10 cellular contexts compared by ENCODE assay signal in the genomic region with DNA sequence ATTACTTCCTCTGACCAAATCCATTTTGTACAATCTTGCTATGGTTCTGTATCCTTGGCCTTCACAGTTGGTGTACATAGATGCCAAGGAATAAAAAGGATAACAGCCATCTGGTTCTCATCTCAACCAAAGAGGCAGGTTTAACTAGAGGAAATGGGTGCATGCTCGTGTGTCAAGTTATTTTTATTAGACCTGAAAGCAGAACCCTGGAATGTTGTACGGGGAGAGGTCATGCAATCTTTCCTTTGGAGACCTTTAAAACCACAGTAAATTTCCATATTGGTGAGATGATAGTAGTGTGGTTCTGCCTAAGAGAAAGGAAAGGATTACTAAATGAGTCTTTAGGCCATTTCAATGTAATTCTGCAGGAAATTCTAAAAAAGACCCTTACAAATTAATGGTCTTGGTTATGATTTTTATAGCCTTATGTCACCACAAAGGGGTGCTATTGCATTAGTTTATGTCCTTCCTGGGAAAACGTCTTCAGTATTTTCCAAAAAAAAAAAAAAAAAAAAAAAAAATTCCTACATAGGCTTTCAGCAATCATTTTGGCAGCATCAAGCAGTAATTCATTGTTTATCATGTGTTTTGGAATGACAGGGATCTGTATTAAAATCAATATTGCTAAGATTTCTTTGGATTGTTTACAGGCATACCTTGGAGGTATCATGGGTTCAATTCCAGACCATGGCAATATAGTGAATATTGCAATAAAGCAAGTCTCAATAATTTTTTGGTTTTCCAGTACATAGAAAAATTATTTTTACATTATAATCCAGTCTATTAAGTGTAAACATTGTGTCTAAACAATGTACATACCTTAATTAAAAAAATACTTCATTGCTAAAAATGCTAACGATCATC.
A peak's percentile ranks its signal among the peaks of the same experiment; 100 is the strongest.
DNase-seq lines count a peak whose midpoint lies in the region; ATAC-seq, FAIRE-seq and TF ChIP-seq lines count a peak whose summit lies in the region.
"Had no signal": no experiment of that assay in that cellular context is flagged by ENCODE, and none has a peak within 500 bp of the region (broad histone marks: within the 10 kb centered on the region; RNA-seq: fewer than 3 reads in every experiment).

No MANE protein-coding gene starts in this region.

- no peak overlapping the region for H3K27ac Mint-ChIP-seq in activated CD4-positive, alpha-beta T cell treated with anti-CD3 and anti-CD28 coated beads, Interleukin-2, amount 10 ng/mL, durations not matched to agents 24 days and 14 days
- H3K27ac Mint-ChIP-seq: naive B cell had no signal

- no peak for TF ChIP-seq EP300 in GM12878 (IDR thresholded peaks at IDR 0.05; ENCODE audit: borderline replicate concordance in 1 of 2, control insufficient read depth in 1 of 2, low read depth in 2 of 2, low read length in 2 of 2)

- H3K79me2 ChIP-seq in Karpas-422 (ENCODE audit: low read length) (no peaks in the 10 kb centered on the region), GM12878 (ENCODE audit: control insufficient read depth, insufficient read depth, low read length) (no peaks in the 10 kb centered on the region)

- no peak for ATAC-seq in GM12878
- no peak for ATAC-seq in lower lobe of right lung
- no peak for ATAC-seq in GM21786 (IDR thresholded peaks at IDR 0.05; ENCODE audit: unreplicated experiment)
- no peak for ATAC-seq in GM19395 (IDR thresholded peaks at IDR 0.05; ENCODE audit: unreplicated experiment)

- intact Hi-C loops in GM12878 (cut with micrococcal nuclease; ENCODE audit: unreplicated experiment) (no loop called here), lower lobe of right lung (cut with DNase I) (no loop called here)
- intact Hi-C loops in activated CD4-positive, alpha-beta T cell treated with anti-CD3 and anti-CD28 coated beads, Interleukin-2, amount 10 ng/mL, durations not matched to agents 24 days and 14 days (cut with micrococcal nuclease): no loop called here

- no peaks in the 10 kb centered on the region for H3K27me3 ChIP-seq in Karpas-422 (ENCODE audit: low read length)
- no peaks in the 10 kb centered on the region for H3K27me3 ChIP-seq in GM12878 (replicated peaks in 1 of 2; ENCODE audit: control insufficient read depth in 2 of 2, insufficient read depth in 2 of 2, low read length in 1 of 2)
- no peaks in the 10 kb centered on the region for H3K27me3 ChIP-seq in lower lobe of right lung (ENCODE audit: low read depth)

- in situ Hi-C loops in GM12878 (cut with MboI): no loop called here

- no peak for FAIRE-seq in GM12878 (lab: Jason Lieb, UNC)

- H2AFZ ChIP-seq in Karpas-422 (ENCODE audit: low read length) (no peak overlapping the region), GM12878 (ENCODE audit: control insufficient read depth, low read depth, low read length) (no peak overlapping the region)

- no peak overlapping the region for H3K27ac ChIP-seq in Karpas-422 (ENCODE audit: low read length)
- no peak overlapping the region for H3K27ac ChIP-seq in GM12878 (ENCODE audit: control insufficient read depth, insufficient read depth)
- no peak overlapping the region for H3K27ac ChIP-seq in lower lobe of right lung

- TF ChIP-seq CTCF in GM12878 (IDR thresholded peaks at IDR 0.05 in 2 of 3, conservative IDR thresholded peaks at IDR 0.05 in 1 of 3; ENCODE audit: control insufficient read depth in 2 of 3, extremely low read depth in 1 of 3, insufficient read depth in 1 of 3, low read depth in 3 of 3, low read length in 3 of 3): peak in 2 of 3 experiments; percentile 3 to 8; a peak in 1 of 6 replicates
- TF ChIP-seq CTCF in lower lobe of right lung (IDR thresholded peaks at IDR 0.05): peak; percentile 40

- no peak overlapping the region for H3K4me3 Mint-ChIP-seq in activated CD4-positive, alpha-beta T cell treated with anti-CD3 and anti-CD28 coated beads, Interleukin-2, amount 10 ng/mL, durations not matched to agents 24 days and 14 days
- H3K4me3 Mint-ChIP-seq: naive B cell had no signal

- no peaks in the 10 kb centered on the region for H3K36me3 Mint-ChIP-seq in activated CD4-positive, alpha-beta T cell treated with anti-CD3 and anti-CD28 coated beads, Interleukin-2, amount 10 ng/mL, durations not matched to agents 24 days and 14 days (ENCODE audit: low read depth)
- H3K36me3 Mint-ChIP-seq: naive B cell had no signal

- H3K4me1 Mint-ChIP-seq in activated CD4-positive, alpha-beta T cell treated with anti-CD3 and anti-CD28 coated beads, Interleukin-2, amount 10 ng/mL, durations not matched to agents 24 days and 14 days: no peaks in the 10 kb centered on the region
- H3K4me1 Mint-ChIP-seq: naive B cell had no signal

- peaks cover 5% of the 10 kb centered on the region for H3K27me3 Mint-ChIP-seq in activated CD4-positive, alpha-beta T cell treated with anti-CD3 and anti-CD28 coated beads, Interleukin-2, amount 10 ng/mL, durations not matched to agents 24 days and 14 days

- no peaks in the 10 kb centered on the region for H3K9me2 ChIP-seq in Karpas-422 (replicated peaks; ENCODE audit: insufficient read depth, low read length)

- no TSS peak for BruUV-seq in GM12878 (replicated peaks; lab: Mats Ljungman, UMichigan)

- CTCF ChIA-PET in GM12878 (lab: Yijun Ruan, JAX): interaction anchor here (0.8 to 2.3 kb wide), 7 partner anchors 9 to 1568 kb away, joined by 3 to 13 read pairs (median 4); no protein-coding TSS in a partner anchor

- no peak for TF ChIP-seq POLR2A in GM12878 (IDR thresholded peaks at IDR 0.05; ENCODE audit: low read depth, low read length)

- no peaks in the 10 kb centered on the region for H3K4me1 ChIP-seq in Karpas-422 (ENCODE audit: low read length)
- H3K4me1 ChIP-seq in GM12878 (ENCODE audit: control insufficient read depth, insufficient read depth, low read length): no peaks in the 10 kb centered on the region
- H3K4me1 ChIP-seq in lower lobe of right lung: no peaks in the 10 kb centered on the region

- H3K9me3 ChIP-seq in Karpas-422 (ENCODE audit: low read length) (no peaks in the 10 kb centered on the region), GM12878 (replicated peaks; ENCODE audit: control insufficient read depth, insufficient read depth, low read length) (no peaks in the 10 kb centered on the region), lower lobe of right lung (no peaks in the 10 kb centered on the region)

- RAD21 ChIA-PET in GM12878 (lab: Charles Lee; ENCODE audit: unreplicated experiment): interaction anchor here (1.9 kb wide), 1 partner anchor 1132 kb away, joined by 6 read pairs; no protein-coding TSS in a partner anchor

- H4K20me1 ChIP-seq in Karpas-422 (ENCODE audit: insufficient read depth, low read depth, low read length) (no peaks in the 10 kb centered on the region), GM12878 (ENCODE audit: control insufficient read depth, insufficient read depth) (no peaks in the 10 kb centered on the region)

- H3K36me3 ChIP-seq in Karpas-422 (ENCODE audit: insufficient read depth, low read length) (no peaks in the 10 kb centered on the region), GM12878 (ENCODE audit: control insufficient read depth in 2 of 2, insufficient read depth in 2 of 2, low read length in 1 of 2) (no peaks in the 10 kb centered on the region), lower lobe of right lung (no peaks in the 10 kb centered on the region)

- H3K4me3 ChIP-seq in Karpas-422 (ENCODE audit: low read length): no peak overlapping the region
- H3K4me3 ChIP-seq in GM12878: no peak overlapping the region
- H3K4me3 ChIP-seq in lower lobe of right lung: no peak overlapping the region

- SMC1A ChIA-PET in GM12878 (lab: Charles Lee; ENCODE audit: uncharacterized antibody, unreplicated experiment): interaction anchor here (1.0 to 1.9 kb wide), 4 partner anchors 1128 to 1317 kb away, joined by 3 to 13 read pairs (median 4); no protein-coding TSS in a partner anchor

- DNase-seq in Ammon's horn (ENCODE audit: low spot score) (peak; percentile 15), Karpas-422 (peak; percentile 42), GM12878 (ENCODE audit: low read depth, low spot score) (no peak), lower lobe of right lung (no peak), DMS79 treated with DMSO at 0.1 percent for 48 hours (lab: John Stamatoyannopoulos, UW) (no peak)
- DNase-seq in activated CD4-positive, alpha-beta T cell treated with anti-CD3 and anti-CD28 coated beads, Interleukin-2, amount 10 ng/mL, durations not matched to agents 24 days and 14 days: no peak
- DNase-seq: activated CD4-positive, alpha-beta T cell treated with anti-CD3 and anti-CD28 coated beads, Interleukin-2, amount 50 U/mL, for 1 hour; naive B cell had no signal

- H3K9me3 Mint-ChIP-seq in activated CD4-positive, alpha-beta T cell treated with anti-CD3 and anti-CD28 coated beads, Interleukin-2, amount 10 ng/mL, durations not matched to agents 24 days and 14 days: no peaks in the 10 kb centered on the region
- H3K9me3 Mint-ChIP-seq: naive B cell had no signal

- TF ChIP-seq RAD21 in GM12878 (IDR thresholded peaks at IDR 0.05; ENCODE audit: insufficient read depth, low read depth, low read length): peak; percentile 52; the same call in 1 of the 2 replicates

- WGBS in GM12878 (ENCODE audit: insufficient coverage, insufficient replicate concordance, low lambda C conversion rate, missing lambda C conversion rate): 0% methylated on average over 4 of the region's 4 CpGs

- H3K9ac ChIP-seq in Karpas-422 (ENCODE audit: low read length) (no peak overlapping the region), GM12878 (ENCODE audit: control insufficient read depth, insufficient read depth, low read length) (no peak overlapping the region)

- POLR2A ChIA-PET in GM12878 (lab: Charles Lee): interaction anchor here (0.5 kb wide), 1 partner anchor 15 kb away, joined by 4 read pairs; no protein-coding TSS in a partner anchor

- no peak overlapping the region for H3K4me2 ChIP-seq in Karpas-422 (ENCODE audit: low read depth, low read length, poor library complexity, severe bottlenecking)
- no peak overlapping the region for H3K4me2 ChIP-seq in GM12878 (ENCODE audit: control insufficient read depth, insufficient read depth)

TF ChIP-seq in GM12878, 131 proteins besides CTCF, POLR2A, EP300 and RAD21 (continues in another document):
- TF ChIP-seq SREBF1 (IDR thresholded peaks at IDR 0.05; ENCODE audit: low read length) (no peak), CEBPB (IDR thresholded peaks at IDR 0.05; ENCODE audit: borderline replicate concordance in 1 of 2, low read depth in 2 of 2, low read length in 2 of 2) (no peak)

Comparison
In these comparisons a context has a peak if more than half of its experiments do, and no peak if none do; other contexts are left out.
1. DNase-seq: peak in Ammon's horn (single experiment) and Karpas-422 (single experiment); none in GM12878 (single experiment), lower lobe of right lung (single experiment), activated CD4-positive, alpha-beta T cell treated with anti-CD3 and anti-CD28 coated beads, Interleukin-2, amount 10 ng/mL, durations not matched to agents 24 days and 14 days (single experiment) and DMS79 treated with DMSO at 0.1 percent for 48 hours (single experiment).